In the genomic region with DNA sequence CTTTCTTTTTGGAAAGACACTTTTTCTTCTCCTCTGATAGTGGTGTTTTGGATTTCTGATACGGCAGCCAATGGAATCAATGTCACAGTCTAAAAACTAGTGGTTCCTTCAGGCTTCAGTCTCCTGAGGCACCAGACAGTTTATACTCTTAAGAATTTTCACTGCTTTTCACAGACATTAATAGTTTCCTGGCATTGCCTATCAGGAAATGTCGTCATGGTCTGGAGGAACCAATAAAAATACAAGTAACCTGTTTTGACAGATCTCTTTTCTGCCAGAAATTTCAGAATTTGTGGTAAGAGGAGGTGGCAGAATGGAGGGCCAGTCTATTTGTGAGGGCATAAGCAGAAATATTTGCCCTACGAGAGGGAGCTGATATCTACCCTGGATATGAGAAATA, we compare ENCODE assay signal across 1 cellular context.
TF ChIP-seq lines count a peak whose summit lies in the region.

No MANE protein-coding gene starts in this region.

TF ChIP-seq in HepG2, 621 proteins besides CTCF, POLR2A, EP300 and RAD21:
- TF ChIP-seq, protein P1, sequence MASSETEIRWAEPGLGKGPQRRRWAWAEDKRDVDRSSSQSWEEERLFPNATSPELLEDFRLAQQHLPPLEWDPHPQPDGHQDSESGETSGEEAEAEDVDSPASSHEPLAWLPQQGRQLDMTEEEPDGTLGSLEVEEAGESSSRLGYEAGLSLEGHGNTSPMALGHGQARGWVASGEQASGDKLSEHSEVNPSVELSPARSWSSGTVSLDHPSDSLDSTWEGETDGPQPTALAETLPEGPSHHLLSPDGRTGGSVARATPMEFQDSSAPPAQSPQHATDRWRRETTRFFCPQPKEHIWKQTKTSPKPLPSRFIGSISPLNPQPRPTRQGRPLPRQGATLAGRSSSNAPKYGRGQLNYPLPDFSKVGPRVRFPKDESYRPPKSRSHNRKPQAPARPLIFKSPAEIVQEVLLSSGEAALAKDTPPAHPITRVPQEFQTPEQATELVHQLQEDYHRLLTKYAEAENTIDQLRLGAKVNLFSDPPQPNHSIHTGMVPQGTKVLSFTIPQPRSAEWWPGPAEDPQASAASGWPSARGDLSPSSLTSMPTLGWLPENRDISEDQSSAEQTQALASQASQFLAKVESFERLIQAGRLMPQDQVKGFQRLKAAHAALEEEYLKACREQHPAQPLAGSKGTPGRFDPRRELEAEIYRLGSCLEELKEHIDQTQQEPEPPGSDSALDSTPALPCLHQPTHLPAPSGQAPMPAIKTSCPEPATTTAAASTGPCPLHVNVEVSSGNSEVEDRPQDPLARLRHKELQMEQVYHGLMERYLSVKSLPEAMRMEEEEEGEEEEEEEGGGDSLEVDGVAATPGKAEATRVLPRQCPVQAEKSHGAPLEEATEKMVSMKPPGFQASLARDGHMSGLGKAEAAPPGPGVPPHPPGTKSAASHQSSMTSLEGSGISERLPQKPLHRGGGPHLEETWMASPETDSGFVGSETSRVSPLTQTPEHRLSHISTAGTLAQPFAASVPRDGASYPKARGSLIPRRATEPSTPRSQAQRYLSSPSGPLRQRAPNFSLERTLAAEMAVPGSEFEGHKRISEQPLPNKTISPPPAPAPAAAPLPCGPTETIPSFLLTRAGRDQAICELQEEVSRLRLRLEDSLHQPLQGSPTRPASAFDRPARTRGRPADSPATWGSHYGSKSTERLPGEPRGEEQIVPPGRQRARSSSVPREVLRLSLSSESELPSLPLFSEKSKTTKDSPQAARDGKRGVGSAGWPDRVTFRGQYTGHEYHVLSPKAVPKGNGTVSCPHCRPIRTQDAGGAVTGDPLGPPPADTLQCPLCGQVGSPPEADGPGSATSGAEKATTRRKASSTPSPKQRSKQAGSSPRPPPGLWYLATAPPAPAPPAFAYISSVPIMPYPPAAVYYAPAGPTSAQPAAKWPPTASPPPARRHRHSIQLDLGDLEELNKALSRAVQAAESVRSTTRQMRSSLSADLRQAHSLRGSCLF (CRISPR knock-in tag; IDR thresholded peaks at IDR 0.05; ENCODE audit: borderline replicate concordance), result no peak
- TF ChIP-seq ZNF33B (CRISPR knock-in tag; IDR thresholded peaks at IDR 0.05) (no peak), KDM5A (IDR thresholded peaks at IDR 0.05; ENCODE audit: borderline replicate concordance, low read length) (no peak), SIX1 (CRISPR knock-in tag; IDR thresholded peaks at IDR 0.05; ENCODE audit: borderline replicate concordance) (no peak), ZFP62 (CRISPR knock-in tag; IDR thresholded peaks at IDR 0.05) (no peak)
